Comparison of ENCODE assay signal across 28 cellular contexts in genomic region chrX:109172091-109172602, GRCh38.
"Had no signal": no experiment of that assay in that cellular context is flagged by ENCODE, and none has a peak within 500 bp of the region (broad histone marks: within the 10 kb centered on the region; RNA-seq: fewer than 3 reads in every experiment).

No MANE protein-coding gene starts in this region.

- H3K36me3 ChIP-seq: stomach, suprapubic skin, thoracic aorta, thyroid gland, tibial artery, tibial nerve, upper lobe of left lung, uterus, vagina had no signal

- FAIRE-seq: urothelium cell line had no signal

- H3K36me3 Mint-ChIP-seq: stimulated activated effector memory CD8-positive, alpha-beta T cell treated with anti-CD3 and anti-CD28 coated beads, Interleukin-12 subunit alpha, Interleukin-12 subunit beta, amount 100 ng/mL, for 72 hours; stimulated activated memory B cell treated with anti-CD40 and anti-IgM and Interleukin-4, amounts not matched to agents 10 μg/mL and 1 μg/mL and 100 μg/mL, for 72 hours; type B pancreatic cell had no signal

- DNase-seq: stimulated activated CD4-positive, alpha-beta T cell treated with anti-CD3 and anti-CD28 coated beads, Interleukin-2, amount 100 ng/mL, for 24 hours; stimulated activated CD4-positive, alpha-beta T cell treated with anti-CD3 and anti-CD28 coated beads, Interleukin-2, amount 100 ng/mL, for 48 hours; stimulated activated CD4-positive, alpha-beta T cell treated with anti-CD3 and anti-CD28 coated beads, Interleukin-4, amount 100 ng/mL, for 1 hour; stimulated activated CD4-positive, alpha-beta T cell treated with anti-CD3 and anti-CD28 coated beads, Interleukin-4, amount 100 ng/mL, for 24 hours; stimulated activated CD4-positive, alpha-beta T cell treated with anti-CD3 and anti-CD28 coated beads, Interleukin-4, amount 100 ng/mL, for 4 hours; stimulated activated CD8-positive, alpha-beta memory T cell treated with anti-CD3 and anti-CD28 coated beads, Interleukin-4, amount 100 ng/mL, for 48 hours; stimulated activated naive B cell treated with anti-CD40 and anti-IgM and Interleukin-4, amounts not matched to agents 10 μg/mL and 1 μg/mL and 100 μg/mL, for 72 hours; stimulated activated naive CD4-positive, alpha-beta T cell; stimulated activated naive CD4-positive, alpha-beta T cell treated with Interleukin-2 at 50 U/mL for 16 hours; stimulated activated naive CD8-positive, alpha-beta T cell treated with anti-CD3 and anti-CD28 coated beads, Interleukin-15, amount 100 ng/mL, for 72 hours; stimulated activated naive CD8-positive, alpha-beta T cell treated with anti-CD3 and anti-CD28 coated beads, Interleukin-15, Interleukin-2, amounts not matched to agents 100 U/mL and 50 U/mL, for 24 hours; stomach; substantia nigra; testis; thyroid gland; tibial artery; trophoblast cell; uterus had no signal

- ATAC-seq: stimulated activated effector memory CD8-positive, alpha-beta T cell treated with anti-CD3 and anti-CD28 coated beads, Interleukin-12 subunit alpha, Interleukin-12 subunit beta, amount 100 ng/mL, for 72 hours; stimulated activated memory B cell treated with anti-CD40 and anti-IgM and Interleukin-4, amounts not matched to agents 10 μg/mL and 1 μg/mL and 100 μg/mL, for 72 hours; stimulated activated naive B cell treated with anti-CD40 and anti-IgM and Interleukin-4, amounts not matched to agents 10 μg/mL and 1 μg/mL and 100 μg/mL, for 72 hours; stimulated activated naive CD8-positive, alpha-beta T cell treated with anti-CD3 and anti-CD28 coated beads, Interleukin-15, amount 100 ng/mL, for 72 hours; stimulated activated naive CD8-positive, alpha-beta T cell treated with anti-CD3 and anti-CD28 coated beads, Interleukin-15, Interleukin-2, amounts not matched to agents 100 U/mL and 50 U/mL, for 24 hours had no signal

- H3K27me3 Mint-ChIP-seq: stimulated activated memory B cell treated with anti-CD40 and anti-IgM and Interleukin-4, amounts not matched to agents 10 μg/mL and 1 μg/mL and 100 μg/mL, for 72 hours; stimulated activated naive B cell treated with anti-CD40 and anti-IgM and Interleukin-4, amounts not matched to agents 10 μg/mL and 1 μg/mL and 100 μg/mL, for 72 hours; stimulated activated naive CD8-positive, alpha-beta T cell treated with anti-CD3 and anti-CD28 coated beads, Interleukin-15, amount 100 ng/mL, for 72 hours; stimulated activated naive CD8-positive, alpha-beta T cell treated with anti-CD3 and anti-CD28 coated beads, Interleukin-15, Interleukin-2, amounts not matched to agents 100 ng/mL and 50 ng/mL, for 24 hours; type B pancreatic cell had no signal

- H3K27ac ChIP-seq: stomach, suprapubic skin, testis, thoracic aorta, thyroid gland, tibial artery, tibial nerve, upper lobe of left lung, uterus, vagina had no signal

- H3K9me3 ChIP-seq: suprapubic skin, testis, thoracic aorta, thyroid gland, uterus, vagina had no signal

- H3K27me3 ChIP-seq: suprapubic skin, testis, thyroid gland, tibial artery, tibial nerve, upper lobe of left lung, uterus, vagina had no signal

- H3K4me3 Mint-ChIP-seq: stimulated activated effector memory CD8-positive, alpha-beta T cell treated with anti-CD3 and anti-CD28 coated beads, Interleukin-12 subunit alpha, Interleukin-12 subunit beta, amount 100 ng/mL, for 72 hours; stimulated activated memory B cell treated with anti-CD40 and anti-IgM and Interleukin-4, amounts not matched to agents 10 μg/mL and 1 μg/mL and 100 μg/mL, for 72 hours; stimulated activated naive B cell treated with anti-CD40 and anti-IgM and Interleukin-4, amounts not matched to agents 10 μg/mL and 1 μg/mL and 100 μg/mL, for 72 hours; stimulated activated naive CD8-positive, alpha-beta T cell treated with anti-CD3 and anti-CD28 coated beads, Interleukin-15, amount 100 ng/mL, for 72 hours; stimulated activated naive CD8-positive, alpha-beta T cell treated with anti-CD3 and anti-CD28 coated beads, Interleukin-15, Interleukin-2, amounts not matched to agents 100 ng/mL and 50 ng/mL, for 24 hours; type B pancreatic cell had no signal

- H3K4me3 ChIP-seq: stomach, suprapubic skin, testis, thoracic aorta, thyroid gland, tibial artery, tibial nerve, upper lobe of left lung, uterus, vagina had no signal

- H3K4me1 Mint-ChIP-seq: stimulated activated effector memory CD8-positive, alpha-beta T cell treated with anti-CD3 and anti-CD28 coated beads, Interleukin-12 subunit alpha, Interleukin-12 subunit beta, amount 100 ng/mL, for 72 hours; stimulated activated memory B cell treated with anti-CD40 and anti-IgM and Interleukin-4, amounts not matched to agents 10 μg/mL and 1 μg/mL and 100 μg/mL, for 72 hours; stimulated activated naive B cell treated with anti-CD40 and anti-IgM and Interleukin-4, amounts not matched to agents 10 μg/mL and 1 μg/mL and 100 μg/mL, for 72 hours; stimulated activated naive CD8-positive, alpha-beta T cell treated with anti-CD3 and anti-CD28 coated beads, Interleukin-15, amount 100 ng/mL, for 72 hours had no signal

- H3K27ac Mint-ChIP-seq: stimulated activated effector memory CD8-positive, alpha-beta T cell treated with anti-CD3 and anti-CD28 coated beads, Interleukin-12 subunit alpha, Interleukin-12 subunit beta, amount 100 ng/mL, for 72 hours; stimulated activated memory B cell treated with anti-CD40 and anti-IgM and Interleukin-4, amounts not matched to agents 10 μg/mL and 1 μg/mL and 100 μg/mL, for 72 hours; stimulated activated naive B cell treated with anti-CD40 and anti-IgM and Interleukin-4, amounts not matched to agents 10 μg/mL and 1 μg/mL and 100 μg/mL, for 72 hours; stimulated activated naive CD8-positive, alpha-beta T cell treated with anti-CD3 and anti-CD28 coated beads, Interleukin-15, amount 100 ng/mL, for 72 hours; stimulated activated naive CD8-positive, alpha-beta T cell treated with anti-CD3 and anti-CD28 coated beads, Interleukin-15, Interleukin-2, amounts not matched to agents 100 ng/mL and 50 ng/mL, for 24 hours; type B pancreatic cell had no signal

- H3K4me1 ChIP-seq: stomach, suprapubic skin, testis, thyroid gland, tibial artery, tibial nerve, upper lobe of left lung, uterus, vagina had no signal

- H3K9me3 Mint-ChIP-seq: stimulated activated effector memory CD8-positive, alpha-beta T cell treated with anti-CD3 and anti-CD28 coated beads, Interleukin-12 subunit alpha, Interleukin-12 subunit beta, amount 100 ng/mL, for 72 hours; stimulated activated memory B cell treated with anti-CD40 and anti-IgM and Interleukin-4, amounts not matched to agents 10 μg/mL and 1 μg/mL and 100 μg/mL, for 72 hours; type B pancreatic cell had no signal
